28 cellular contexts compared by ENCODE assay signal in genomic region chr1:201134405-201134804, GRCh38. TPM values are rescaled to one million over a fixed set of nuclear protein-coding genes. Genes with fewer than 3 reads are reported as not detected.
"Had no signal": no experiment of that assay in that cellular context is flagged by ENCODE, and none has a peak within 500 bp of the region (broad histone marks: within the 10 kb centered on the region; RNA-seq: fewer than 3 reads in every experiment).

No MANE protein-coding gene starts in this region.

- H3K4me1 ChIP-seq: SJCRH30 had no signal

- H3K9me3 Mint-ChIP-seq: activated CD4-positive, alpha-beta memory T cell treated with anti-CD3 and anti-CD28 coated beads for 36 hours; activated CD4-positive, alpha-beta T cell treated with anti-CD3 and anti-CD28 coated beads, Interleukin-2, amount 10 ng/mL, durations not matched to agents 7 days and 5 days; activated naive CD8-positive, alpha-beta T cell treated with anti-CD3 and anti-CD28 coated beads, Interleukin-2, amount 50 U/mL, for 24 hours; activated T-cell treated with anti-CD3 and anti-CD28 coated beads, Interleukin-2, amount 50 U/mL, for 4 hours; T-helper 1 cell treated with Interleukin-12 subunit alpha and Interleukin-12 subunit beta and Interleukin-4 antibody, amounts not matched to agents 30 μg/mL and 1 μg/mL, for 36 hours had no signal

- ATAC-seq: activated naive CD4-positive, alpha-beta T cell treated with anti-CD3 and anti-CD28 coated beads, Interleukin-2, amount 50 U/mL, for 72 hours; activated naive CD8-positive, alpha-beta T cell treated with anti-CD3 and anti-CD28 coated beads, Interleukin-2, amount 50 U/mL, for 24 hours; activated T-cell treated with anti-CD3 and anti-CD28 coated beads, Interleukin-2, amount 50 U/mL, for 4 hours; Panc1 had no signal

- H3K4me3 ChIP-seq: SJCRH30 had no signal

- H3K9me3 ChIP-seq: SJCRH30, SK-N-SH had no signal

- H3K9ac ChIP-seq: SK-N-SH had no signal

- H3K27me3 Mint-ChIP-seq: activated CD4-positive, alpha-beta memory T cell treated with anti-CD3 and anti-CD28 coated beads for 36 hours; activated CD4-positive, alpha-beta T cell treated with anti-CD3 and anti-CD28 coated beads, Interleukin-2, amount 10 ng/mL, durations not matched to agents 7 days and 5 days; activated naive CD8-positive, alpha-beta T cell treated with anti-CD3 and anti-CD28 coated beads, Interleukin-2, amount 50 U/mL, for 24 hours had no signal

- H3K4me3 Mint-ChIP-seq: activated CD4-positive, alpha-beta memory T cell treated with anti-CD3 and anti-CD28 coated beads for 36 hours; activated CD4-positive, alpha-beta T cell treated with anti-CD3 and anti-CD28 coated beads, Interleukin-2, amount 10 ng/mL, durations not matched to agents 7 days and 5 days; activated naive CD8-positive, alpha-beta T cell treated with anti-CD3 and anti-CD28 coated beads, Interleukin-2, amount 50 U/mL, for 24 hours; activated T-cell treated with anti-CD3 and anti-CD28 coated beads, Interleukin-2, amount 50 U/mL, for 4 hours; T-helper 1 cell treated with Interleukin-12 subunit alpha and Interleukin-12 subunit beta and Interleukin-4 antibody, amounts not matched to agents 30 μg/mL and 1 μg/mL, for 36 hours had no signal

- DNase-seq: activated CD4-positive, alpha-beta memory T cell treated with anti-CD3 and anti-CD28 coated beads for 36 hours; activated CD4-positive, alpha-beta T cell treated with anti-CD3 and anti-CD28 coated beads, Interleukin-2, amount 10 ng/mL, durations not matched to agents 7 days and 5 days; activated CD4-positive, CD25-positive, alpha-beta regulatory T cell; activated CD8-positive, alpha-beta memory T cell treated with anti-CD3 and anti-CD28 coated beads for 24 hours; activated effector memory CD4-positive, alpha-beta T cell treated with anti-CD3 and anti-CD28 coated beads, Interleukin-2, amount 50 U/mL, for 16 hours; activated naive CD4-positive, alpha-beta T cell treated with Interleukin-2 at 50 U/mL for 16 hours; activated naive CD8-positive, alpha-beta T cell treated with anti-CD3 and anti-CD28 coated beads, Interleukin-2, amount 50 U/mL, for 24 hours; activated T-cell treated with anti-CD3 and anti-CD28 coated beads, Interleukin-2, amount 50 U/mL, for 4 hours; Kasumi-1; KBM-7; NCI-H1105 treated with DMSO at 0.1 percent for 48 hours; NCI-H1436 treated with DMSO at 0.1 percent for 48 hours; NCI-H187; NCI-H2081; NCI-H510A treated with DMSO at 0.1 percent for 48 hours; NCI-H69; NK-92 treated with Interleukin-12 subunit alpha and Interleukin-12 subunit beta, amount 100 ng/mL, for 24 hours; OCI-M1; Right ventricle myocardium superior; RPMI8226; SJCRH30; SK-N-SH; SW 1271; T-helper 9 cell had no signal

- H3K27ac Mint-ChIP-seq: activated CD4-positive, alpha-beta memory T cell treated with anti-CD3 and anti-CD28 coated beads for 36 hours; activated CD4-positive, alpha-beta T cell treated with anti-CD3 and anti-CD28 coated beads, Interleukin-2, amount 10 ng/mL, durations not matched to agents 7 days and 5 days; activated naive CD8-positive, alpha-beta T cell treated with anti-CD3 and anti-CD28 coated beads, Interleukin-2, amount 50 U/mL, for 24 hours; T-helper 1 cell treated with Interleukin-12 subunit alpha and Interleukin-12 subunit beta and Interleukin-4 antibody, amounts not matched to agents 30 μg/mL and 1 μg/mL, for 36 hours had no signal

- H3K27me3 ChIP-seq: SJCRH30 had no signal

- H3K4me2 ChIP-seq: SK-N-SH had no signal

- H3K27ac ChIP-seq: SJCRH30 had no signal

- H3K4me1 Mint-ChIP-seq: activated CD4-positive, alpha-beta T cell treated with anti-CD3 and anti-CD28 coated beads, Interleukin-2, amount 10 ng/mL, durations not matched to agents 7 days and 5 days; activated naive CD8-positive, alpha-beta T cell treated with anti-CD3 and anti-CD28 coated beads, Interleukin-2, amount 50 U/mL, for 24 hours had no signal

RNA-seq across cellular contexts. Expression of gene ASCL5, which starts 7.4 kb away (rescaled TPM):
- total RNA-seq: activated CD4-positive, alpha-beta memory T cell treated with anti-CD3 and anti-CD28 coated beads for 36 hours; activated CD4-positive, alpha-beta T cell treated with anti-CD3 and anti-CD28 coated beads, Interleukin-2, amount 10 ng/mL, durations not matched to agents 7 days and 5 days; activated T-cell treated with anti-CD3 and anti-CD28 coated beads, Interleukin-2, amount 50 U/mL, for 4 hours; cardiac septum; Right ventricle myocardium superior; SJCRH30 had no signal
- polyA plus RNA-seq: SK-N-SH had no signal

RNA-seq across cellular contexts. Expression of gene CACNA1S, which starts 22.2 kb away (rescaled TPM):
- total RNA-seq: activated CD4-positive, alpha-beta memory T cell treated with anti-CD3 and anti-CD28 coated beads for 36 hours; activated CD4-positive, alpha-beta T cell treated with anti-CD3 and anti-CD28 coated beads, Interleukin-2, amount 10 ng/mL, durations not matched to agents 7 days and 5 days; activated naive CD4-positive, alpha-beta T cell treated with anti-CD3 and anti-CD28 coated beads, Interleukin-2, amount 50 U/mL, for 72 hours; activated T-cell treated with anti-CD3 and anti-CD28 coated beads, Interleukin-2, amount 50 U/mL, for 4 hours; Right ventricle myocardium superior had no signal
- polyA plus RNA-seq: SK-N-SH had no signal

RNA-seq across cellular contexts. Expression of gene IGFN1, which starts 56.2 kb away (rescaled TPM):
- total RNA-seq: activated CD4-positive, alpha-beta memory T cell treated with anti-CD3 and anti-CD28 coated beads for 36 hours; activated CD4-positive, alpha-beta T cell treated with anti-CD3 and anti-CD28 coated beads, Interleukin-2, amount 10 ng/mL, durations not matched to agents 7 days and 5 days; activated naive CD4-positive, alpha-beta T cell treated with anti-CD3 and anti-CD28 coated beads, Interleukin-2, amount 50 U/mL, for 72 hours; activated T-cell treated with anti-CD3 and anti-CD28 coated beads, Interleukin-2, amount 50 U/mL, for 4 hours; Right ventricle myocardium superior; SJCRH30 had no signal
